ENCODE assay signal across 22 cellular contexts in genomic region chr18:46061796-46062195, GRCh38.
"Had no signal": no experiment of that assay in that cellular context is flagged by ENCODE, and none has a peak within 500 bp of the region (broad histone marks: within the 10 kb centered on the region; RNA-seq: fewer than 3 reads in every experiment).

No MANE protein-coding gene starts in this region.

- H3K4me3 ChIP-seq: colonic mucosa, hepatocyte, left ventricle myocardium inferior, lower lobe of right lung, ovary, right lobe of liver, thoracic aorta, transverse colon had no signal

- H3K4me1 ChIP-seq: colonic mucosa, left ventricle myocardium inferior, lower lobe of right lung, transverse colon had no signal

- H3K27ac Mint-ChIP-seq: endodermal cell; progenitor cell of endocrine pancreas; stimulated activated naive B cell treated with anti-CD40 and anti-IgM and Interleukin-4, amounts not matched to agents 10 μg/mL and 1 μg/mL and 100 μg/mL, for 72 hours had no signal

- H3K9me3 Mint-ChIP-seq: endodermal cell; stimulated activated naive B cell treated with anti-CD40 and anti-IgM and Interleukin-4, amounts not matched to agents 10 μg/mL and 1 μg/mL and 100 μg/mL, for 72 hours; stimulated activated naive CD8-positive, alpha-beta T cell treated with anti-CD3 and anti-CD28 coated beads, Interleukin-15, amount 100 ng/mL, for 72 hours had no signal

- H3K27me3 Mint-ChIP-seq: progenitor cell of endocrine pancreas; stimulated activated naive B cell treated with anti-CD40 and anti-IgM and Interleukin-4, amounts not matched to agents 10 μg/mL and 1 μg/mL and 100 μg/mL, for 72 hours; stimulated activated naive CD8-positive, alpha-beta T cell treated with anti-CD3 and anti-CD28 coated beads, Interleukin-15, amount 100 ng/mL, for 72 hours had no signal

- H3K9me3 ChIP-seq: colonic mucosa, left ventricle myocardium inferior, lower lobe of right lung, ovary, right lobe of liver, thoracic aorta, transverse colon had no signal

- H3K36me3 ChIP-seq: colonic mucosa, left ventricle myocardium inferior, lower lobe of right lung, ovary, right lobe of liver, thoracic aorta, transverse colon had no signal

- H3K4me1 Mint-ChIP-seq: endodermal cell; stimulated activated naive B cell treated with anti-CD40 and anti-IgM and Interleukin-4, amounts not matched to agents 10 μg/mL and 1 μg/mL and 100 μg/mL, for 72 hours had no signal

- H3K36me3 Mint-ChIP-seq: stimulated activated naive B cell treated with anti-CD40 and anti-IgM and Interleukin-4, amounts not matched to agents 10 μg/mL and 1 μg/mL and 100 μg/mL, for 72 hours had no signal

- ATAC-seq: left cardiac atrium; lower lobe of right lung; stimulated activated naive B cell treated with anti-CD40 and anti-IgM and Interleukin-4, amounts not matched to agents 10 μg/mL and 1 μg/mL and 100 μg/mL, for 72 hours; stimulated activated naive CD8-positive, alpha-beta T cell treated with anti-CD3 and anti-CD28 coated beads, Interleukin-15, amount 100 ng/mL, for 72 hours had no signal

- H3K27me3 ChIP-seq: colonic mucosa, foreskin keratinocyte, hepatocyte, ovary, right lobe of liver, transverse colon had no signal

- H3K4me3 Mint-ChIP-seq: endodermal cell; stimulated activated naive B cell treated with anti-CD40 and anti-IgM and Interleukin-4, amounts not matched to agents 10 μg/mL and 1 μg/mL and 100 μg/mL, for 72 hours; stimulated activated naive CD8-positive, alpha-beta T cell treated with anti-CD3 and anti-CD28 coated beads, Interleukin-15, amount 100 ng/mL, for 72 hours had no signal

- H3K4me2 ChIP-seq: hepatocyte had no signal

- H3K27ac ChIP-seq: colonic mucosa, foreskin keratinocyte, hepatocyte, left ventricle myocardium inferior, lower lobe of right lung, ovary, thoracic aorta, transverse colon had no signal

- DNase-seq: colonic mucosa; effector CD4-positive, alpha-beta T cell; endodermal cell; foreskin keratinocyte; kidney; left cardiac atrium; left ventricle myocardium inferior; lower lobe of right lung; mesenchymal stem cell; midbrain; ovary; stimulated activated CD4-positive, alpha-beta T cell treated with anti-CD3 and anti-CD28 coated beads, Interleukin-15, amount 100 ng/mL, for 24 hours; stimulated activated CD4-positive, alpha-beta T cell treated with anti-CD3 and anti-CD28 coated beads, Interleukin-1b, Interleukin-23, amount 100 ng/mL, for 48 hours; stimulated activated CD4-positive, alpha-beta T cell treated with anti-CD3 and anti-CD28 coated beads, Interleukin-4, amount 100 ng/mL, for 24 hours; stimulated activated naive B cell treated with anti-CD40 and anti-IgM and Interleukin-4, amounts not matched to agents 10 μg/mL and 1 μg/mL and 100 μg/mL, for 72 hours; stimulated activated naive CD8-positive, alpha-beta T cell treated with anti-CD3 and anti-CD28 coated beads, Interleukin-15, amount 100 ng/mL, for 72 hours; substantia nigra; transverse colon had no signal

- H2AFZ ChIP-seq: hepatocyte had no signal
